In genomic region chr6:47094351-47094925, GRCh38 we compare ENCODE assay signal across 15 cellular contexts. TPM values are rescaled to one million over a fixed set of nuclear protein-coding genes. Genes with fewer than 3 reads are reported as not detected.
DNase-seq lines count a peak whose midpoint lies in the region; ATAC-seq, FAIRE-seq and TF ChIP-seq lines count a peak whose summit lies in the region.
"Had no signal": no experiment of that assay in that cellular context is flagged by ENCODE, and none has a peak within 500 bp of the region (broad histone marks: within the 10 kb centered on the region; RNA-seq: fewer than 3 reads in every experiment).

No MANE protein-coding gene starts in this region.

- H3K9ac ChIP-seq in H1 (replicated peaks in 1 of 4; ENCODE audit: extremely low read depth in 1 of 4, low read depth in 3 of 4, low read length in 3 of 4): no peak overlapping the region

- H3K27ac Mint-ChIP-seq in Calu3 (ENCODE audit: unreplicated experiment): peak overlapping the region; percentile 85
- H3K27ac Mint-ChIP-seq in CD4-positive, alpha-beta memory T cell: no peak overlapping the region

- H3K79me2 ChIP-seq in H1 (ENCODE audit: control insufficient read depth in 1 of 2, insufficient read depth in 2 of 2, low read length in 2 of 2): no peaks in the 10 kb centered on the region

- 87% methylated on average over 3 of the region's 3 CpGs; no CpG with 5 or more reads in 1 of the 2 experiments for WGBS in H1 (ENCODE audit: extremely low coverage in 1 of 2, insufficient coverage in 1 of 2, insufficient read length in 1 of 2, insufficient replicate concordance in 2 of 2, low coverage in 1 of 2, low lambda C conversion rate in 2 of 2, missing lambda C conversion rate in 1 of 2), 2 experiments

- H3K56ac ChIP-seq in H1 (replicated peaks; ENCODE audit: insufficient read length, low read depth, low read length): no peak overlapping the region

- no peak overlapping the region for H2BK120ac ChIP-seq in H1 (replicated peaks; ENCODE audit: low read depth, low read length)

- H2BK12ac ChIP-seq in H1 (ENCODE audit: low read depth, low read length): no peak overlapping the region

- H3K4me3 ChIP-seq in H1 (ENCODE audit: extremely low read depth in 1 of 4, insufficient read depth in 2 of 4, low read depth in 3 of 4, low read length in 4 of 4) (no peak overlapping the region), lower lobe of right lung (no peak overlapping the region)
- H3K4me3 ChIP-seq in CD4-positive, alpha-beta memory T cell (ENCODE audit: low read length in 2 of 2): no peak overlapping the region

- TF ChIP-seq CTCF in Calu3 (IDR thresholded peaks at IDR 0.05; ENCODE audit: unreplicated experiment) (no peak), H1 (IDR thresholded peaks at IDR 0.05; ENCODE audit: control extremely low read depth in 1 of 3, insufficient read depth in 1 of 3, low read depth in 1 of 3, low read length in 3 of 3) (peak in 1 of 3 experiments; percentile 3; a peak in 1 of 4 replicates), lower lobe of right lung (IDR thresholded peaks at IDR 0.05) (no peak)

- H3K4me1 Mint-ChIP-seq in Calu3 (ENCODE audit: low read depth, unreplicated experiment): peaks cover 44% of the 10 kb centered on the region
- H3K4me1 Mint-ChIP-seq in CD4-positive, alpha-beta memory T cell: no peaks in the 10 kb centered on the region

- TF ChIP-seq POLR2A in H1 (IDR thresholded peaks at IDR 0.05; ENCODE audit: control extremely low read depth in 1 of 2, low read depth in 2 of 2, low read length in 2 of 2): no peak

- no peak overlapping the region for H3K4me3 Mint-ChIP-seq in Calu3 (ENCODE audit: low read depth, unreplicated experiment)
- H3K4me3 Mint-ChIP-seq in CD4-positive, alpha-beta memory T cell: no peak overlapping the region

- CTCF ChIA-PET in Calu3 (lab: Charles Lee) (interaction anchor here (0.6 to 1.8 kb wide), 9 partner anchors 12 to 985 kb away, joined by 3 to 4 read pairs (median 3); no protein-coding TSS in a partner anchor), H1 (lab: Charles Lee; ENCODE audit: partially characterized antibody) (interaction anchor here (0.7 to 2.5 kb wide), 9 partner anchors 18 to 223 kb away, joined by 3 to 10 read pairs (median 3); partner anchors contain the start of gene TNFRSF21)
- CTCF ChIA-PET in CD4-positive, alpha-beta memory T cell (lab: Charles Lee; ENCODE audit: partially characterized antibody): no interaction called here

- no peak overlapping the region for H2BK20ac ChIP-seq in H1 (ENCODE audit: low read length)

- FAIRE-seq in H1 (lab: Jason Lieb, UNC): no peak
- FAIRE-seq: RCC 7860 had no signal

- POLR2A ChIA-PET in H1 (lab: Charles Lee; ENCODE audit: partially characterized antibody): no interaction called here
- POLR2A ChIA-PET in CD4-positive, alpha-beta memory T cell (lab: Charles Lee; ENCODE audit: partially characterized antibody): no interaction called here

- peak; percentile 16 to 34 for ATAC-seq in lower lobe of right lung
- ATAC-seq in Right ventricle myocardium superior (ENCODE audit: poor library complexity): no peak

- H3K9me3 ChIP-seq in H1 (ENCODE audit: insufficient read depth in 2 of 2, low read depth in 1 of 2, low read length in 1 of 2) (no peaks in the 10 kb centered on the region), lower lobe of right lung (no peaks in the 10 kb centered on the region)
- no peaks in the 10 kb centered on the region for H3K9me3 ChIP-seq in CD4-positive, alpha-beta memory T cell (ENCODE audit: control insufficient read depth in 1 of 2, low read length in 2 of 2)

- no peak overlapping the region for H4K5ac ChIP-seq in H1 (ENCODE audit: insufficient read length, low read depth, low read length)

- peak overlapping the region; percentile 93 for H2AFZ ChIP-seq in H1 (ENCODE audit: low read length)

- H3K4ac ChIP-seq in H1 (replicated peaks; ENCODE audit: insufficient read length, low read depth, low read length): no peak overlapping the region

- no peaks in the 10 kb centered on the region for H3K9me3 Mint-ChIP-seq in Calu3 (ENCODE audit: low read depth, unreplicated experiment)
- H3K9me3 Mint-ChIP-seq in CD4-positive, alpha-beta memory T cell: peaks cover 0 to 5% (median 0%) of the 10 kb centered on the region in 8 donors

- peaks cover 0 to 7% (median 0%) of the 10 kb centered on the region in 4 experiments; a peak in 2 of 7 replicates for H3K4me1 ChIP-seq in H1 (replicated peaks in 1 of 4; ENCODE audit: control insufficient read depth in 3 of 4, insufficient read depth in 4 of 4, low read length in 3 of 4)
- H3K4me1 ChIP-seq in lower lobe of right lung: peaks cover 21% of the 10 kb centered on the region
- no peaks in the 10 kb centered on the region for H3K4me1 ChIP-seq in CD4-positive, alpha-beta memory T cell (ENCODE audit: insufficient read depth, low read length)

- intact Hi-C loops in Calu3 (cut with micrococcal nuclease; ENCODE audit: unreplicated experiment) (loop anchor here (5.0 kb wide), 1 partner anchor 313 kb away; no protein-coding TSS in a partner anchor), lower lobe of right lung (cut with DNase I) (no loop called here), Right ventricle myocardium superior (cut with DNase I) (no loop called here)
- intact Hi-C loops in CD4-positive, alpha-beta memory T cell (cut with micrococcal nuclease): no loop called here

- H3K36me3 ChIP-seq in H1 (ENCODE audit: control insufficient read depth in 2 of 4, insufficient read depth in 4 of 4, low read length in 3 of 4): no peaks in the 10 kb centered on the region
- H3K36me3 ChIP-seq in lower lobe of right lung: no peaks in the 10 kb centered on the region
- H3K36me3 ChIP-seq in CD4-positive, alpha-beta memory T cell (ENCODE audit: insufficient read depth, low read length): no peaks in the 10 kb centered on the region

- no peak overlapping the region for H2BK5ac ChIP-seq in H1 (ENCODE audit: low read depth, low read length)

- no peak overlapping the region for H3K14ac ChIP-seq in H1 (ENCODE audit: insufficient read length)

- no peaks in the 10 kb centered on the region for H3K79me1 ChIP-seq in H1 (ENCODE audit: low read depth, low read length)

- no TSS peak for BruUV-seq in Calu3 (replicated peaks; lab: Mats Ljungman, UMichigan)

- no peak overlapping the region for H4K91ac ChIP-seq in H1 (replicated peaks; ENCODE audit: insufficient read length, low read length)

- H3K27me3 ChIP-seq in H1 (replicated peaks in 1 of 4; ENCODE audit: control insufficient read depth in 3 of 4, extremely low read depth in 1 of 4, insufficient read depth in 3 of 4, low read length in 3 of 4) (no peaks in the 10 kb centered on the region), lower lobe of right lung (ENCODE audit: low read depth) (no peaks in the 10 kb centered on the region)
- H3K27me3 ChIP-seq in CD4-positive, alpha-beta memory T cell (ENCODE audit: insufficient read depth, low read length): no peaks in the 10 kb centered on the region

- no peak for TF ChIP-seq EP300 in H1 (IDR thresholded peaks at IDR 0.05; ENCODE audit: borderline replicate concordance in 1 of 2, low read depth in 2 of 2, low read length in 2 of 2)

- no peak overlapping the region for H2AK5ac ChIP-seq in H1 (ENCODE audit: low read depth, low read length)

- H4K20me1 ChIP-seq in H1 (replicated peaks in 1 of 2; ENCODE audit: control insufficient read depth in 1 of 2, insufficient read depth in 2 of 2, low read length in 2 of 2): no peaks in the 10 kb centered on the region

- no peak overlapping the region for H2BK15ac ChIP-seq in H1 (ENCODE audit: low read length)

- H3K36me3 Mint-ChIP-seq in Calu3 (ENCODE audit: insufficient read depth, unreplicated experiment): no peaks in the 10 kb centered on the region
- no peaks in the 10 kb centered on the region for H3K36me3 Mint-ChIP-seq in CD4-positive, alpha-beta memory T cell

- no peaks in the 10 kb centered on the region for H3K27me3 Mint-ChIP-seq in Calu3 (ENCODE audit: unreplicated experiment)
- H3K27me3 Mint-ChIP-seq in CD4-positive, alpha-beta memory T cell: no peaks in the 10 kb centered on the region

- no peak overlapping the region for H3K4me2 ChIP-seq in H1 (ENCODE audit: insufficient read depth in 1 of 2, low read depth in 2 of 2, low read length in 2 of 2)

- H3K27ac ChIP-seq in H1 (ENCODE audit: low read depth, low read length) (no peak overlapping the region), lower lobe of right lung (no peak overlapping the region)
- no peak overlapping the region for H3K27ac ChIP-seq in CD4-positive, alpha-beta memory T cell (ENCODE audit: low read depth, low read length)

- peak; percentile 36 to 46; a peak in 3 of 4 replicates for TF ChIP-seq RAD21 in H1 (IDR thresholded peaks at IDR 0.05 in 1 of 2, conservative IDR thresholded peaks at IDR 0.05 in 1 of 2; ENCODE audit: low read depth in 2 of 2, low read length in 2 of 2)

- no peaks in the 10 kb centered on the region for H3K23me2 ChIP-seq in H1 (ENCODE audit: low read depth, low read length)

- no peak overlapping the region for H3K18ac ChIP-seq in H1 (ENCODE audit: extremely low read depth, low read length)

- no peak overlapping the region for H3K23ac ChIP-seq in H1 (ENCODE audit: insufficient read length)

- peak; percentile 83 for DNase-seq in Calu3
- DNase-seq in OCI-M1 (lab: John Stamatoyannopoulos, UW): peak; percentile 22
- DNase-seq in H1 (ENCODE audit: low read depth in 1 of 2, low spot score in 2 of 2): no peak
- DNase-seq in lower lobe of right lung: no peak
- no peak for DNase-seq in kidney glomerular epithelial cell (lab: John Stamatoyannopoulos, UW)
- DNase-seq in CD4-positive, alpha-beta memory T cell: no peak
- DNase-seq in stimulated activated naive CD4-positive, alpha-beta T cell (lab: John Stamatoyannopoulos, UW): no peak
- DNase-seq in Right ventricle myocardium superior: no peak
- DNase-seq: activated naive CD4-positive, alpha-beta T cell treated with Interleukin-2 at 50 U/mL for 16 hours; DND-41; NCI-H2171; stimulated activated CD4-positive, alpha-beta T cell treated with anti-CD3 and anti-CD28 coated beads, Interleukin-15, amount 100 ng/mL, for 24 hours had no signal

- H4K8ac ChIP-seq in H1 (ENCODE audit: extremely low read depth, insufficient read depth, low read length): no peak overlapping the region

TF ChIP-seq in H1, 55 proteins besides CTCF, POLR2A, EP300 and RAD21 (continues in another document):
- TF ChIP-seq CHD2 (IDR thresholded peaks at IDR 0.05; ENCODE audit: low read length) (no peak), POU5F1 (IDR thresholded peaks at IDR 0.05; ENCODE audit: low read depth, low read length) (no peak)

RNA-seq across cellular contexts. Expression of gene ADGRF1, which starts 52.3 kb away (rescaled TPM):
- 256 and 313 TPM in 2 replicates for total RNA-seq in Calu3 (2022)
- not detected in 2 replicates for total RNA-seq in H1 (2021; fragmentation: NEBNext Ultra II Directional; extraction: Animal tissue kit (Norgen Biotek cat#: 25700))
- polyA plus RNA-seq in H1 (2011; rRNA removed): not detected in 2 replicates
- not detected for polyA plus RNA-seq in H1 (2011; cell fraction: cytosol; rRNA removed)
- not detected for polyA plus RNA-seq in H1 (2011; cell fraction: nucleus; rRNA removed)
- not detected in 4 replicates for polyA plus RNA-seq in H1 (2012, experiment 1 of 2)
- polyA plus RNA-seq in H1 (2012, experiment 2 of 2): not detected
- polyA plus RNA-seq in H1 (2013, experiment 1 of 2): not detected
- polyA plus RNA-seq in H1 (2013, experiment 2 of 2): not detected
- 0.06 TPM in 1 of 2 replicates, not detected in the other for polyA minus RNA-seq in H1 (2011; rRNA and poly(A)+ RNA removed)
- polyA minus RNA-seq in H1 (2011; cell fraction: cytosol; rRNA and poly(A)+ RNA removed): not detected
- polyA minus RNA-seq in H1 (2011; cell fraction: nucleus; rRNA and poly(A)+ RNA removed): not detected
- total RNA-seq in lower lobe of right lung: 9.9 TPM
- not detected for total RNA-seq in CD4-positive, alpha-beta memory T cell
- polyA plus RNA-seq in CD4-positive, alpha-beta memory T cell: not detected
- total RNA-seq in Right ventricle myocardium superior: not detected
- total RNA-seq: activated CD8-positive, alpha-beta memory T cell treated with anti-CD3 and anti-CD28 coated beads for 36 hours; chondrocyte had no signal

Comparison
In these comparisons a context has a peak if more than half of its experiments do, and no peak if none do; other contexts are left out.
1. DNase-seq: peak in Calu3 (single experiment) and OCI-M1 (single experiment); none in H1 (0 of 2), lower lobe of right lung (single experiment), kidney glomerular epithelial cell (single experiment), CD4-positive, alpha-beta memory T cell (0 of 5), stimulated activated naive CD4-positive, alpha-beta T cell (0 of 6) and Right ventricle myocardium superior (single experiment).
2. RNA of gene ADGRF1, which starts 52.3 kb away (total RNA-seq): 256 to 313 TPM in Calu3; 9.9 TPM in lower lobe of right lung (single experiment), not detected in H1, not detected in CD4-positive, alpha-beta memory T cell and not detected in Right ventricle myocardium superior (single experiment); every median in the first group is over 10 times any median in the second.